In the genomic region with DNA sequence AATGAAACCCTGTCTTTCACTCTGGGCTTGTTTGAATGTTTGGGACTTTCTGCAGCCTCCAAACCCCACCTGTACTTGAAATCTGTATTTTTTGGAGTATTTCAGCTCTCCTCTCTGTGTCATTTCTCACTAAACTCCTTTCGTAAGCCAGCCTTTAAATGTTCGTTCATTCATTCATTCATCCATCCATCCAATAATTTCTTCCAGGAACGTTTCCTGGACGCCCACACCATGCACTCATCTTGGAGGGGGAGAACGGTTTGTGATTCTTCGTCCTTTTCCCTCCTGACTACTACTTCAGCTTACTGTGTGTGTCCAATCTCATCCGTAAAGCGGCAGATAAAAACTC, we compare ENCODE assay signal across 8 cellular contexts. TPM values are rescaled to one million over a fixed set of nuclear protein-coding genes. Genes with fewer than 3 reads are reported as not detected.
DNase-seq lines count a peak whose midpoint lies in the region; ATAC-seq, FAIRE-seq and TF ChIP-seq lines count a peak whose summit lies in the region.

No MANE protein-coding gene starts in this region.

- no peaks in the 10 kb centered on the region for H3K9me3 Mint-ChIP-seq in nephron

- H3K27ac ChIP-seq in C4-2B = peak overlapping the region; percentile 94

- H3K27ac Mint-ChIP-seq in nephron = peak overlapping the region; percentile 76 to 92 (median 84)

- H3K4me3 Mint-ChIP-seq in nephron = peak overlapping the region; percentile 92 to 95 (median 95)

- no peak for FAIRE-seq in bronchial epithelial cell (lab: Jason Lieb, UNC)

- DNase-seq in bronchial epithelial cell (ENCODE audit: low read depth) (no peak), NOMO-1 (lab: John Stamatoyannopoulos, UW; ENCODE audit: unreplicated experiment in 2 of 2) (no peak), SW 1271 (lab: John Stamatoyannopoulos, UW) (no peak), H4 (ENCODE audit: low spot score) (no peak)

- peaks cover 4% of the 10 kb centered on the region for H3K27me3 Mint-ChIP-seq in nephron (ENCODE audit: low read depth)

- peaks cover 25% of the 10 kb centered on the region for H3K4me1 Mint-ChIP-seq in nephron

- ATAC-seq in HG02852 (IDR thresholded peaks at IDR 0.05; ENCODE audit: unreplicated experiment) (peak; percentile 0), GM18519 (IDR thresholded peaks at IDR 0.05; ENCODE audit: low FRiP score, unreplicated experiment) (no peak)

- H3K36me3 ChIP-seq in bronchial epithelial cell (ENCODE audit: control insufficient read depth, insufficient read depth, low read length) = no peaks in the 10 kb centered on the region

- H3K4me3 ChIP-seq in bronchial epithelial cell (ENCODE audit: low read depth, low read length) = peak overlapping the region; percentile 17

- H3K27me3 ChIP-seq in bronchial epithelial cell (ENCODE audit: control insufficient read depth, insufficient read depth, low read length) = no peaks in the 10 kb centered on the region

- H3K36me3 Mint-ChIP-seq in nephron (ENCODE audit: low read depth) = peaks cover 3% of the 10 kb centered on the region

- TF ChIP-seq CTCF in C4-2B (conservative IDR thresholded peaks at IDR 0.05) = no peak
- no peak for TF ChIP-seq CTCF in bronchial epithelial cell (IDR thresholded peaks at IDR 0.05; ENCODE audit: insufficient read depth, low read length, severe bottlenecking)
- TF ChIP-seq CTCF in nephron (IDR thresholded peaks at IDR 0.05; ENCODE audit: unreplicated experiment in 3 of 3) = no peak

RNA-seq across cellular contexts. Expression of a gene that starts 0.6 kb away (rescaled TPM):
- total RNA-seq in bronchial epithelial cell = 4.7 and 5.6 TPM in 2 replicates
- 2.4 and 2.9 TPM in 2 replicates for total RNA-seq in H4 (2014; rRNA removed; shearing (Covaris generic))
